25 cellular contexts compared by ENCODE assay signal in genomic region chr22:49887074-49887471, GRCh38.
"Had no signal": no experiment of that assay in that cellular context is flagged by ENCODE, and none has a peak within 500 bp of the region (broad histone marks: within the 10 kb centered on the region; RNA-seq: fewer than 3 reads in every experiment).

No MANE protein-coding gene starts in this region.

- H3K27me3 Mint-ChIP-seq: activated CD8-positive, alpha-beta T cell treated with anti-CD3 and anti-CD28 coated beads for 36 hours; activated naive CD4-positive, alpha-beta T cell treated with anti-CD3 and anti-CD28 coated beads, Interleukin-2, amount 10 ng/mL, durations not matched to agents 7 days and 5 days; activated naive CD8-positive, alpha-beta T cell treated with anti-CD3 and anti-CD28 coated beads, Interleukin-2, amount 10 ng/mL, durations not matched to agents 7 days and 5 days; IgD-negative memory B cell; T-cell had no signal

- H3K27ac Mint-ChIP-seq: activated CD8-positive, alpha-beta T cell treated with anti-CD3 and anti-CD28 coated beads for 36 hours; activated naive CD4-positive, alpha-beta T cell treated with anti-CD3 and anti-CD28 coated beads, Interleukin-2, amount 10 ng/mL, durations not matched to agents 7 days and 5 days; activated naive CD8-positive, alpha-beta T cell treated with anti-CD3 and anti-CD28 coated beads, Interleukin-2, amount 10 ng/mL, durations not matched to agents 7 days and 5 days; activated T-cell treated with anti-CD3 and anti-CD28 coated beads, Interleukin-2, amount 50 U/mL, for 72 hours; activated T-helper 2 cell treated with anti-CD3 and anti-CD28 coated beads, Interferon-gamma antibody, Interleukin-2, Interleukin-4, amounts not matched to agents 10 μg/mL and 5 μg/mL and 100 μg/mL, durations not matched to agents 14 hours and 24 hours and 36 hours; IgD-negative memory B cell; T-cell had no signal

- H3K27ac ChIP-seq: breast epithelium, SK-N-MC, VCaP had no signal

- H3K4me3 Mint-ChIP-seq: activated CD8-positive, alpha-beta T cell treated with anti-CD3 and anti-CD28 coated beads for 36 hours; activated naive CD4-positive, alpha-beta T cell treated with anti-CD3 and anti-CD28 coated beads, Interleukin-2, amount 10 ng/mL, durations not matched to agents 7 days and 5 days; activated naive CD8-positive, alpha-beta T cell treated with anti-CD3 and anti-CD28 coated beads, Interleukin-2, amount 10 ng/mL, durations not matched to agents 7 days and 5 days; activated T-cell treated with anti-CD3 and anti-CD28 coated beads, Interleukin-2, amount 50 U/mL, for 72 hours; IgD-negative memory B cell; T-cell had no signal

- H3K9me3 Mint-ChIP-seq: activated CD8-positive, alpha-beta T cell treated with anti-CD3 and anti-CD28 coated beads for 36 hours; activated T-helper 2 cell treated with anti-CD3 and anti-CD28 coated beads, Interferon-gamma antibody, Interleukin-2, Interleukin-4, amounts not matched to agents 10 μg/mL and 5 μg/mL and 100 μg/mL, durations not matched to agents 14 hours and 24 hours and 36 hours had no signal

- ATAC-seq: activated CD8-positive, alpha-beta T cell treated with anti-CD3 and anti-CD28 coated beads for 36 hours; activated T-cell treated with anti-CD3 and anti-CD28 coated beads, Interleukin-2, amount 50 U/mL, for 72 hours; Panc1; Right ventricle myocardium inferior; T-cell had no signal

- DNase-seq: activated CD4-positive, alpha-beta T cell treated with anti-CD3 and anti-CD28 coated beads for 4 hours; activated CD8-positive, alpha-beta memory T cell treated with anti-CD3 and anti-CD28 coated beads, Interleukin-2, amount 50 U/mL, for 4 hours; activated CD8-positive, alpha-beta T cell treated with anti-CD3 and anti-CD28 coated beads for 36 hours; activated gamma-delta T cell treated with Interleukin-2 at 50 U/mL for 16 hours; activated naive CD4-positive, alpha-beta T cell treated with anti-CD3 and anti-CD28 coated beads, Interleukin-2, amount 10 ng/mL, durations not matched to agents 7 days and 5 days; activated naive CD8-positive, alpha-beta T cell treated with anti-CD3 and anti-CD28 coated beads, Interleukin-2, amount 10 ng/mL, durations not matched to agents 7 days and 5 days; activated T-cell treated with anti-CD3 and anti-CD28 coated beads, Interleukin-2, amount 50 U/mL, for 72 hours; aorta; KG1; NCI-H1048; NCI-H146; NCI-H1930; NCI-H2171; NCI-H226; NCI-H526 treated with DMSO at 0.1 percent for 48 hours; NCI-H82; RPMI8226; T-cell had no signal

- H3K4me3 ChIP-seq: breast epithelium, SK-N-MC had no signal

- H3K36me3 ChIP-seq: breast epithelium had no signal

- H3K4me1 ChIP-seq: breast epithelium had no signal

- H3K27me3 ChIP-seq: breast epithelium had no signal
